In genomic region chr22:23534851-23535717, GRCh38 we compare ENCODE assay signal across 18 cellular contexts. TPM values are rescaled to one million over a fixed set of nuclear protein-coding genes. Genes with fewer than 3 reads are reported as not detected.
A peak's percentile ranks its signal among the peaks of the same experiment; 100 is the strongest.
DNase-seq lines count a peak whose midpoint lies in the region; ATAC-seq and TF ChIP-seq lines count a peak whose summit lies in the region.
"Had no signal": no experiment of that assay in that cellular context is flagged by ENCODE, and none has a peak within 500 bp of the region (broad histone marks: within the 10 kb centered on the region; RNA-seq: fewer than 3 reads in every experiment).

No MANE protein-coding gene starts in this region.

- no peak for TF ChIP-seq CTCF in brain (conservative IDR thresholded peaks at IDR 0.05)
- no peak for TF ChIP-seq CTCF in upper lobe of right lung (IDR thresholded peaks at IDR 0.05)
- no peak for TF ChIP-seq CTCF in foreskin keratinocyte (conservative IDR thresholded peaks at IDR 0.05)

- intact Hi-C loops in upper lobe of right lung (cut with DNase I): no loop called here

- no peaks in the 10 kb centered on the region for H3K9me3 ChIP-seq in upper lobe of right lung
- H3K9me3 ChIP-seq: ascending aorta had no signal

- peaks cover 8% of the 10 kb centered on the region for H3K4me1 ChIP-seq in upper lobe of right lung
- no peaks in the 10 kb centered on the region for H3K4me1 ChIP-seq in foreskin keratinocyte
- H3K4me1 ChIP-seq: ascending aorta had no signal

- H3K9me3 Mint-ChIP-seq in activated CD8-positive, alpha-beta memory T cell treated with anti-CD3 and anti-CD28 coated beads, Interleukin-2, amount 10 ng/mL, durations not matched to agents 7 days and 5 days (ENCODE audit: low read depth): no peaks in the 10 kb centered on the region
- peaks cover 0 to 2% (median 0%) of the 10 kb centered on the region in 5 experiments for H3K9me3 Mint-ChIP-seq in brain
- H3K9me3 Mint-ChIP-seq: activated T-helper 2 cell treated with anti-CD3 and anti-CD28 coated beads, Interferon-gamma antibody, Interleukin-2, Interleukin-4, amounts not matched to agents 10 μg/mL and 5 μg/mL and 100 μg/mL, durations not matched to agents 14 hours and 24 hours and 36 hours; naive thymus-derived CD8-positive, alpha-beta T cell had no signal

- no peak overlapping the region for H3K4me3 ChIP-seq in upper lobe of right lung
- H3K4me3 ChIP-seq: ascending aorta, skin epidermis had no signal

- in situ Hi-C loops in KBM-7 (cut with MboI; ENCODE audit: low pct_unique_long_range_greater_than_20kb, low sequenced_read_pairs): no loop called here

- H3K27ac ChIP-seq in upper lobe of right lung (peak overlapping the region; percentile 68), foreskin keratinocyte (no peak overlapping the region)
- H3K27ac ChIP-seq: ascending aorta, skin epidermis had no signal

- no peaks in the 10 kb centered on the region for H3K36me3 Mint-ChIP-seq in activated CD8-positive, alpha-beta memory T cell treated with anti-CD3 and anti-CD28 coated beads, Interleukin-2, amount 10 ng/mL, durations not matched to agents 7 days and 5 days
- H3K36me3 Mint-ChIP-seq in brain: no peaks in the 10 kb centered on the region
- H3K36me3 Mint-ChIP-seq: naive thymus-derived CD8-positive, alpha-beta T cell had no signal

- no peak overlapping the region for H3K27ac Mint-ChIP-seq in activated CD8-positive, alpha-beta memory T cell treated with anti-CD3 and anti-CD28 coated beads, Interleukin-2, amount 10 ng/mL, durations not matched to agents 7 days and 5 days
- H3K27ac Mint-ChIP-seq in brain: peak overlapping the region in 3 of 5 experiments; percentile 92 to 96 (median 94)
- H3K27ac Mint-ChIP-seq: activated CD4-positive, alpha-beta T cell treated with anti-CD3 and anti-CD28 coated beads for 36 hours; activated T-helper 2 cell treated with anti-CD3 and anti-CD28 coated beads, Interferon-gamma antibody, Interleukin-2, Interleukin-4, amounts not matched to agents 10 μg/mL and 5 μg/mL and 100 μg/mL, durations not matched to agents 14 hours and 24 hours and 36 hours had no signal

- ATAC-seq in activated CD8-positive, alpha-beta memory T cell treated with anti-CD3 and anti-CD28 coated beads, Interleukin-2, amount 10 ng/mL, durations not matched to agents 7 days and 5 days: no peak
- no peak for ATAC-seq in upper lobe of right lung
- no peak for ATAC-seq in foreskin keratinocyte
- ATAC-seq in GM21529 (IDR thresholded peaks at IDR 0.05; ENCODE audit: unreplicated experiment): no peak
- ATAC-seq: activated CD4-positive, alpha-beta T cell treated with anti-CD3 and anti-CD28 coated beads for 36 hours; naive thymus-derived CD8-positive, alpha-beta T cell; Panc1 had no signal

- peaks cover 9% of the 10 kb centered on the region for H3K4me1 Mint-ChIP-seq in activated CD8-positive, alpha-beta memory T cell treated with anti-CD3 and anti-CD28 coated beads, Interleukin-2, amount 10 ng/mL, durations not matched to agents 7 days and 5 days
- peaks cover 77% of the 10 kb centered on the region for H3K4me1 Mint-ChIP-seq in brain

- H3K36me3 ChIP-seq in upper lobe of right lung: no peaks in the 10 kb centered on the region
- H3K36me3 ChIP-seq: ascending aorta had no signal

- H3K27me3 ChIP-seq in upper lobe of right lung: no peaks in the 10 kb centered on the region
- H3K27me3 ChIP-seq in foreskin keratinocyte: peaks cover 9% of the 10 kb centered on the region
- H3K27me3 ChIP-seq: ascending aorta had no signal

- DNase-seq in activated CD8-positive, alpha-beta memory T cell treated with anti-CD3 and anti-CD28 coated beads, Interleukin-2, amount 50 U/mL, for 48 hours: peak; percentile 44
- DNase-seq in activated CD8-positive, alpha-beta memory T cell treated with anti-CD3 and anti-CD28 coated beads, Interleukin-2, amount 10 ng/mL, durations not matched to agents 7 days and 5 days: no peak
- DNase-seq in mesenteric fat pad (ENCODE audit: low spot score) (peak; percentile 81), upper lobe of right lung (peak; percentile 60), KBM-7 (no peak), foreskin keratinocyte (no peak)
- DNase-seq: activated CD4-positive, alpha-beta T cell treated with anti-CD3 and anti-CD28 coated beads for 36 hours; IMR-90; naive thymus-derived CD8-positive, alpha-beta T cell; NCI-H510A had no signal

- H3K4me3 Mint-ChIP-seq in activated CD8-positive, alpha-beta memory T cell treated with anti-CD3 and anti-CD28 coated beads, Interleukin-2, amount 10 ng/mL, durations not matched to agents 7 days and 5 days: no peak overlapping the region
- no peak overlapping the region for H3K4me3 Mint-ChIP-seq in brain
- H3K4me3 Mint-ChIP-seq: activated CD4-positive, alpha-beta T cell treated with anti-CD3 and anti-CD28 coated beads for 36 hours; naive thymus-derived CD8-positive, alpha-beta T cell had no signal

- CTCF ChIA-PET in activated CD8-positive, alpha-beta memory T cell treated with anti-CD3 and anti-CD28 coated beads, Interleukin-2, amount 10 ng/mL, durations not matched to agents 7 days and 5 days (lab: Charles Lee): no interaction called here

- peaks cover 11% of the 10 kb centered on the region for H3K27me3 Mint-ChIP-seq in activated CD8-positive, alpha-beta memory T cell treated with anti-CD3 and anti-CD28 coated beads, Interleukin-2, amount 10 ng/mL, durations not matched to agents 7 days and 5 days
- peaks cover 6% of the 10 kb centered on the region for H3K27me3 Mint-ChIP-seq in brain
- H3K27me3 Mint-ChIP-seq: activated CD4-positive, alpha-beta T cell treated with anti-CD3 and anti-CD28 coated beads for 36 hours had no signal

RNA-seq across cellular contexts. Expression of gene IGLL1, which starts 45.0 kb away (rescaled TPM):
- 1 to 10 TPM in 1 of 2 experiments, under 1 TPM in 1; 0.42 to 2.0 TPM for total RNA-seq in activated CD8-positive, alpha-beta memory T cell treated with anti-CD3 and anti-CD28 coated beads, Interleukin-2, amount 10 ng/mL, durations not matched to agents 7 days and 5 days
- polyA plus RNA-seq in brain (ENCODE audit: insufficient read depth, low read depth, low replicate concordance): not detected
- total RNA-seq in mesenteric fat pad: not detected
- total RNA-seq in upper lobe of right lung: not detected
- total RNA-seq in foreskin keratinocyte: not detected in 2 replicates
- not detected in 2 replicates for polyA plus RNA-seq in foreskin keratinocyte
- total RNA-seq: A673; activated CD4-positive, alpha-beta T cell treated with anti-CD3 and anti-CD28 coated beads for 36 hours; ascending aorta; fibroblast of villous mesenchyme; IMR-90; naive thymus-derived CD8-positive, alpha-beta T cell had no signal
- polyA plus RNA-seq: IMR-90; naive thymus-derived CD8-positive, alpha-beta T cell had no signal

Comparison
In these comparisons a context has a peak if more than half of its experiments do, and no peak if none do; other contexts are left out.
1. DNase-seq: peak in activated CD8-positive, alpha-beta memory T cell treated with anti-CD3 and anti-CD28 coated beads, Interleukin-2, amount 50 U/mL, for 48 hours (single experiment), mesenteric fat pad (single experiment) and upper lobe of right lung (single experiment); none in activated CD8-positive, alpha-beta memory T cell treated with anti-CD3 and anti-CD28 coated beads, Interleukin-2, amount 10 ng/mL, durations not matched to agents 7 days and 5 days (single experiment), KBM-7 (single experiment) and foreskin keratinocyte (0 of 2).